Comparison of ENCODE assay signal across 20 cellular contexts in the genomic region with DNA sequence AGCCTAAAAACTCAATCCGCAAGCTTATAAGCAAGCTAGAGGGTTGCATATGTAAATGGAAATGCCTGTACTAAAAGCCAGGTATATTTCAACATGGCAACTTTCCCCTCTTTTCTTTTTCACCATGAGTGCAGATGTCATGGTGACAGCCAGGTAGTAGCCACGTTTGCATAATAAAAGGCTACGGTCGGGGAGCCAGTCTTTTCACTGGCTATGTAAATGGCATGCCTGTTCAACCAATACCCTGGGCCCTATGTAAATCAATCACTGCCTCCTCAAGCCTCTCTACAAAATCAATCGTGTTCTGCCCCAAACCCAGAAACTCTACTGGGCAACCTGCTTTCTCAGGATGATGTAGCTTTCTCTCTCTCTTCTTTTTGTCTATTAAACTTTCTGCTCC.
"Had no signal": no experiment of that assay in that cellular context is flagged by ENCODE, and none has a peak within 500 bp of the region (broad histone marks: within the 10 kb centered on the region; RNA-seq: fewer than 3 reads in every experiment).

No MANE protein-coding gene starts in this region.

- H3K36me3 ChIP-seq: esophagus muscularis mucosa, gastroesophageal sphincter, heart left ventricle, left lung, lower lobe of right lung had no signal

- H3K27ac Mint-ChIP-seq: mesothelial cell of epicardium, naive B cell had no signal

- H3K4me1 ChIP-seq: esophagus muscularis mucosa, foreskin keratinocyte, gastroesophageal sphincter, heart left ventricle, left lung, lower lobe of right lung had no signal

- H2AFZ ChIP-seq: hepatocyte had no signal

- H3K79me2 ChIP-seq: hepatocyte had no signal

- ATAC-seq: foreskin keratinocyte; gastroesophageal sphincter; heart left ventricle; left cardiac atrium; left lung; left ventricle myocardium superior; lower lobe of right lung; mucosa of descending colon; naive thymus-derived CD8-positive, alpha-beta T cell had no signal

- H3K36me3 Mint-ChIP-seq: mesothelial cell of epicardium had no signal

- H3K9me3 ChIP-seq: esophagus muscularis mucosa, lower lobe of right lung had no signal

- H3K27me3 ChIP-seq: esophagus muscularis mucosa, foreskin keratinocyte, gastroesophageal sphincter, hepatocyte had no signal

- DNase-seq: dermis blood vessel endothelial cell; dorsolateral prefrontal cortex; effector CD4-positive, alpha-beta T cell; effector memory CD4-positive, alpha-beta T cell; foreskin keratinocyte; heart left ventricle; hypothalamus; left cardiac atrium; left lung; left ventricle myocardium superior; lower lobe of right lung; mesenchymal stem cell; mucosa of descending colon; naive B cell; naive thymus-derived CD8-positive, alpha-beta T cell had no signal

- H3K27ac ChIP-seq: coronary artery, dorsolateral prefrontal cortex, esophagus muscularis mucosa, foreskin keratinocyte, gastroesophageal sphincter, heart left ventricle, hepatocyte, left lung, lower lobe of right lung had no signal

- H3K4me3 Mint-ChIP-seq: mesothelial cell of epicardium had no signal

- H3K4me3 ChIP-seq: coronary artery, dorsolateral prefrontal cortex, esophagus muscularis mucosa, gastroesophageal sphincter, heart left ventricle, hepatocyte, left lung, lower lobe of right lung, mucosa of descending colon had no signal

- H3K4me2 ChIP-seq: hepatocyte had no signal
